In genomic region chr12:100484891-100485511, GRCh38 we compare ENCODE assay signal across 25 cellular contexts. TPM values are rescaled to one million over a fixed set of nuclear protein-coding genes. Genes with fewer than 3 reads are reported as not detected.
"Had no signal": no experiment of that assay in that cellular context is flagged by ENCODE, and none has a peak within 500 bp of the region (broad histone marks: within the 10 kb centered on the region; RNA-seq: fewer than 3 reads in every experiment).

No MANE protein-coding gene starts in this region.

- H3K27ac ChIP-seq: breast epithelium, RWPE1 had no signal

- DNase-seq: activated CD4-positive, alpha-beta T cell treated with anti-CD3 and anti-CD28 coated beads for 4 hours; activated CD4-positive, alpha-beta T cell treated with anti-CD3 and anti-CD28 coated beads, Interleukin-2, amount 50 U/mL, for 4 hours; activated CD8-positive, alpha-beta memory T cell treated with anti-CD3 and anti-CD28 coated beads, Interleukin-2, amount 50 U/mL, for 48 hours; activated CD8-positive, alpha-beta T cell treated with anti-CD3 and anti-CD28 coated beads, Interleukin-2, amount 10 ng/mL, durations not matched to agents 7 days and 5 days; activated naive CD4-positive, alpha-beta T cell treated with anti-CD3 and anti-CD28 coated beads, Interleukin-2, amount 50 U/mL, for 16 hours; activated naive CD8-positive, alpha-beta T cell treated with anti-CD3 and anti-CD28 coated beads, Interleukin-2, amount 10 ng/mL, durations not matched to agents 7 days and 5 days; activated T-cell treated with anti-CD3 and anti-CD28 coated beads, Interleukin-2, amount 50 U/mL, for 1 hour; adrenal gland; anterior cingulate cortex; caudate nucleus; Kasumi-1; NCI-H1105 treated with DMSO at 0.1 percent for 48 hours; NCI-H1436 treated with DMSO at 0.1 percent for 48 hours; NCI-H187 treated with DMSO at 0.1 percent for 48 hours; NCI-H2081 treated with DMSO at 0.1 percent for 48 hours; NCI-H226; NCI-H526 treated with DMSO at 0.1 percent for 48 hours; NK-92 treated with Interleukin-12 subunit alpha and Interleukin-12 subunit beta, amount 100 ng/mL, for 24 hours; OCI-M1; Right ventricle myocardium superior had no signal

- ATAC-seq: activated CD4-positive, CD25-positive, alpha-beta regulatory T cell treated with anti-CD3 and anti-CD28 coated beads, Interleukin-2, amount 50 U/mL, for 24 hours; activated CD8-positive, alpha-beta T cell treated with anti-CD3 and anti-CD28 coated beads, Interleukin-2, amount 10 ng/mL, durations not matched to agents 7 days and 5 days; Panc1 had no signal

- H3K9me3 ChIP-seq: adrenal gland, breast epithelium had no signal

- H3K36me3 ChIP-seq: adrenal gland, breast epithelium had no signal

- H3K4me3 ChIP-seq: adrenal gland, breast epithelium had no signal

- H3K4me1 ChIP-seq: breast epithelium had no signal

- H3K27me3 ChIP-seq: adrenal gland, breast epithelium had no signal

RNA-seq across cellular contexts. Expression of gene NR1H4, which starts 11.3 kb away (rescaled TPM):
- total RNA-seq: activated CD8-positive, alpha-beta T cell treated with anti-CD3 and anti-CD28 coated beads, Interleukin-2, amount 10 ng/mL, durations not matched to agents 7 days and 5 days; activated naive CD8-positive, alpha-beta T cell treated with anti-CD3 and anti-CD28 coated beads, Interleukin-2, amount 10 ng/mL, durations not matched to agents 7 days and 5 days; NCI-H460; Right ventricle myocardium superior had no signal
